In genomic region chr1:95451054-95451453, GRCh38 we compare ENCODE assay signal across 19 cellular contexts.
DNase-seq lines count a peak whose midpoint lies in the region; ATAC-seq, FAIRE-seq and TF ChIP-seq lines count a peak whose summit lies in the region.
"Had no signal": no experiment of that assay in that cellular context is flagged by ENCODE, and none has a peak within 500 bp of the region (broad histone marks: within the 10 kb centered on the region; RNA-seq: fewer than 3 reads in every experiment).

No MANE protein-coding gene starts in this region.

- H3K79me2 ChIP-seq in H9 (ENCODE audit: insufficient read depth, low read length) (no peaks in the 10 kb centered on the region), PC-9 (ENCODE audit: low read depth) (no peaks in the 10 kb centered on the region)

- no peaks in the 10 kb centered on the region; the same call in 1 of the 2 replicates for H3K27me3 ChIP-seq in H9 (ENCODE audit: insufficient read depth, low read length)
- peaks cover 20% of the 10 kb centered on the region; the same call in 1 of the 2 replicates for H3K27me3 ChIP-seq in PC-9 (ENCODE audit: insufficient read depth, low read depth)
- H3K27me3 ChIP-seq in iPS DF 6.9 (ENCODE audit: control insufficient read depth, insufficient read depth, low read length) = no peaks in the 10 kb centered on the region
- H3K27me3 ChIP-seq: sigmoid colon had no signal

- DNase-seq in D721Med (ENCODE audit: insufficient read length, low spot score) (no peak), H9 (peak; percentile 47), PC-9 (no peak), iPS DF 6.9 (ENCODE audit: low read depth, low spot score) (peak; percentile 18), COLO829 (ENCODE audit: low spot score) (no peak), NCI-H2081 (lab: John Stamatoyannopoulos, UW) (no peak), frontal cortex (ENCODE audit: low spot score in 2 of 2) (no peak)
- DNase-seq: activated CD4-positive, alpha-beta T cell treated with anti-CD3 and anti-CD28 coated beads for 4 hours; caudate nucleus; head of caudate nucleus; left ventricle myocardium superior; NCI-H2029 treated with DMSO at 0.1 percent for 48 hours; nephron progenitor cell; sigmoid colon; SW 1271 had no signal

- TF ChIP-seq CTCF in D721Med (IDR thresholded peaks at IDR 0.05; ENCODE audit: insufficient read depth, missing control alignments) (peak; percentile 32), H9 (conservative IDR thresholded peaks at IDR 0.05) (peak; percentile 72), PC-9 (conservative IDR thresholded peaks at IDR 0.05) (peak; percentile 49)

- POLR2A ChIA-PET in PC-9 (lab: Charles Lee; ENCODE audit: unreplicated experiment) = no interaction called here

- no CpG with 5 or more reads among the region's 3 CpGs for WGBS in H9 (ENCODE audit: extremely low coverage, insufficient read length, low lambda C conversion rate)
- WGBS in iPS DF 6.9 (ENCODE audit: insufficient coverage, insufficient read length) = no CpG with 5 or more reads among the region's 3 CpGs

- H3K23ac ChIP-seq in H9 (ENCODE audit: insufficient read length, low read depth, low read length) = no peak overlapping the region

- no peak overlapping the region for H2AFZ ChIP-seq in H9 (ENCODE audit: low read length)
- no peak overlapping the region for H2AFZ ChIP-seq in PC-9

- H3K9ac ChIP-seq in H9 (ENCODE audit: extremely low read depth, insufficient read length, low read length) = no peak overlapping the region
- H3K9ac ChIP-seq: KMS-11 had no signal

- no peaks in the 10 kb centered on the region for H4K20me1 ChIP-seq in H9 (ENCODE audit: control insufficient read depth, insufficient read depth, insufficient read length)
- no peaks in the 10 kb centered on the region for H4K20me1 ChIP-seq in PC-9 (ENCODE audit: insufficient read depth)

- no peak overlapping the region for H4K8ac ChIP-seq in H9 (replicated peaks; ENCODE audit: insufficient read length, low read depth, low read length)

- H3K4me2 ChIP-seq in H9 (ENCODE audit: insufficient read depth, insufficient read length, low read length) (no peak overlapping the region), PC-9 (no peak overlapping the region)
- H3K4me2 ChIP-seq: KMS-11 had no signal

- no peak overlapping the region for H3K14ac ChIP-seq in H9 (ENCODE audit: insufficient read depth, low read length)

- H3K27ac ChIP-seq in H9 (ENCODE audit: insufficient read length, low read depth, low read length) (no peak overlapping the region), PC-9 (no peak overlapping the region), iPS DF 6.9 (ENCODE audit: low read length) (no peak overlapping the region)
- H3K27ac ChIP-seq: KMS-11, sigmoid colon had no signal

- no peak overlapping the region for H2BK5ac ChIP-seq in H9 (ENCODE audit: insufficient read length, low read length)

- no peak overlapping the region for H3K4me3 Mint-ChIP-seq in H9
- H3K4me3 Mint-ChIP-seq: activated naive CD8-positive, alpha-beta T cell; nephron progenitor cell; stimulated activated naive CD8-positive, alpha-beta T cell treated with anti-CD3 and anti-CD28 coated beads, Interleukin-15, Interleukin-2, amounts not matched to agents 100 ng/mL and 50 ng/mL, for 24 hours had no signal

- H3K9me3 Mint-ChIP-seq in H9 = peaks cover under 1 to 12% of the 10 kb centered on the region in 2 experiments

- H3K79me1 ChIP-seq in H9 (ENCODE audit: insufficient read depth, low read depth, low read length, poor library complexity, severe bottlenecking) = no peaks in the 10 kb centered on the region

- no peak for FAIRE-seq in D721Med (lab: Jason Lieb, UNC)
- FAIRE-seq in frontal cortex (lab: Jason Lieb, UNC) = no peak

- H2BK20ac ChIP-seq in H9 (ENCODE audit: low read depth, low read length, poor library complexity, severe bottlenecking) = no peak overlapping the region

- H3K27me3 Mint-ChIP-seq in H9 (ENCODE audit: low read depth) = no peaks in the 10 kb centered on the region
- H3K27me3 Mint-ChIP-seq: stimulated activated naive CD8-positive, alpha-beta T cell treated with anti-CD3 and anti-CD28 coated beads, Interleukin-15, Interleukin-2, amounts not matched to agents 100 ng/mL and 50 ng/mL, for 24 hours had no signal

- no peak overlapping the region for H2BK12ac ChIP-seq in H9 (ENCODE audit: insufficient read length, low read depth, low read length)

- no peak overlapping the region for H3K4ac ChIP-seq in H9 (ENCODE audit: low read depth, low read length)

- H3K23me2 ChIP-seq in H9 (ENCODE audit: insufficient read length, low read depth, low read length, poor library complexity, severe bottlenecking) = no peaks in the 10 kb centered on the region

- peaks cover 0 to 27% (median 0%) of the 10 kb centered on the region in 3 experiments; a peak in 5 of 7 replicates for H3K36me3 Mint-ChIP-seq in H9 (ENCODE audit: insufficient read depth in 1 of 3, low read depth in 3 of 3)
- H3K36me3 Mint-ChIP-seq: activated naive CD8-positive, alpha-beta T cell had no signal

- H3K4me1 ChIP-seq in H9 (ENCODE audit: insufficient read depth, low read length) = no peaks in the 10 kb centered on the region
- no peaks in the 10 kb centered on the region for H3K4me1 ChIP-seq in PC-9 (replicated peaks; ENCODE audit: insufficient read depth)
- H3K4me1 ChIP-seq in iPS DF 6.9 (ENCODE audit: control insufficient read depth, insufficient read depth, low read length) = no peaks in the 10 kb centered on the region
- H3K4me1 ChIP-seq: sigmoid colon had no signal

- H3T11ph ChIP-seq in H9 (ENCODE audit: low read length) = no peak overlapping the region

- H3K4me3 ChIP-seq in PC-9 (no peak overlapping the region), iPS DF 6.9 (ENCODE audit: low read length) (no peak overlapping the region)
- H3K4me3 ChIP-seq: sigmoid colon had no signal

- H2BK120ac ChIP-seq in H9 (ENCODE audit: low read depth, low read length, poor library complexity, severe bottlenecking) = no peak overlapping the region

- no peak overlapping the region for H2AK5ac ChIP-seq in H9 (ENCODE audit: insufficient read length, low read length)

- H3K9me3 ChIP-seq in H9 (ENCODE audit: control insufficient read depth, low read depth, low read length) (no peaks in the 10 kb centered on the region), PC-9 (ENCODE audit: insufficient read depth, low read depth) (0 out of 2 replicates have a peak, but pooled peaks cover 3% of the 10 kb centered on the region), iPS DF 6.9 (ENCODE audit: control insufficient read depth, insufficient read depth, low read length) (no peaks in the 10 kb centered on the region)
- H3K9me3 ChIP-seq: sigmoid colon had no signal

- ATAC-seq in GM18907 (IDR thresholded peaks at IDR 0.05; ENCODE audit: unreplicated experiment) = no peak

- H3K4me1 Mint-ChIP-seq in H9 = peaks cover 3% of the 10 kb centered on the region in 2 experiments; a peak in 1 of 4 replicates
- H3K4me1 Mint-ChIP-seq: nephron progenitor cell had no signal

- no peak overlapping the region for H2BK15ac ChIP-seq in H9 (ENCODE audit: low read depth, low read length)

- BruUV-seq in PC-9 (replicated peaks; lab: Mats Ljungman, UMichigan) = no TSS peak

- no peaks in the 10 kb centered on the region for H3K9me2 ChIP-seq in PC-9 (ENCODE audit: insufficient read depth)

- H3K27ac Mint-ChIP-seq in H9 = no peak overlapping the region; a peak in 1 of 7 replicates
- H3K27ac Mint-ChIP-seq: activated naive CD8-positive, alpha-beta T cell; nephron progenitor cell; stimulated activated naive CD8-positive, alpha-beta T cell treated with anti-CD3 and anti-CD28 coated beads, Interleukin-15, Interleukin-2, amounts not matched to agents 100 ng/mL and 50 ng/mL, for 24 hours had no signal

- no peak overlapping the region for H4K5ac ChIP-seq in H9 (ENCODE audit: insufficient read length, low read depth, low read length)

- no peaks in the 10 kb centered on the region for H3F3A ChIP-seq in PC-9 (ENCODE audit: insufficient read depth, low read depth)

- H3K18ac ChIP-seq in H9 (ENCODE audit: insufficient read length, low read depth, low read length) = no peak overlapping the region

- H3K56ac ChIP-seq in H9 (ENCODE audit: insufficient read length, low read depth, low read length) = no peak overlapping the region

- H3K36me3 ChIP-seq in PC-9 (ENCODE audit: low read depth) (no peaks in the 10 kb centered on the region), iPS DF 6.9 (ENCODE audit: control insufficient read depth, insufficient read depth, low read length) (no peaks in the 10 kb centered on the region)
- H3K36me3 ChIP-seq: sigmoid colon had no signal

- no peak overlapping the region for H4K91ac ChIP-seq in H9 (ENCODE audit: insufficient read length, low read depth, low read length)

- intact Hi-C loops in PC-9 (cut with micrococcal nuclease; ENCODE audit: unreplicated experiment) = no loop called here

- CTCF ChIA-PET in PC-9 (lab: Charles Lee) = no interaction called here

Comparison
In these comparisons a context has a peak if more than half of its experiments do, and no peak if none do; other contexts are left out.
1. DNase-seq: peak in H9 (single experiment) and iPS DF 6.9 (single experiment); none in D721Med (single experiment), PC-9 (0 of 2), COLO829 (single experiment), NCI-H2081 (0 of 2) and frontal cortex (0 of 2).
2. Peak in every context shown above with its lines, with median percentiles within 50 percentile points of each other: CTCF ChIP-seq.